ENCODE assay signal across 11 cellular contexts in genomic region chr11:113771964-113772363, GRCh38. TPM values are rescaled to one million over a fixed set of nuclear protein-coding genes. Genes with fewer than 3 reads are reported as not detected.
DNase-seq lines count a peak whose midpoint lies in the region; ATAC-seq and TF ChIP-seq lines count a peak whose summit lies in the region.
"Had no signal": no experiment of that assay in that cellular context is flagged by ENCODE, and none has a peak within 500 bp of the region (broad histone marks: within the 10 kb centered on the region; RNA-seq: fewer than 3 reads in every experiment).

No MANE protein-coding gene starts in this region.

- H3K9me3 Mint-ChIP-seq in CD4-positive, CD25-positive, alpha-beta regulatory T cell = no peaks in the 10 kb centered on the region
- H3K9me3 Mint-ChIP-seq in activated naive CD8-positive, alpha-beta T cell treated with anti-CD3 and anti-CD28 coated beads, Interleukin-2, amount 10 ng/mL, durations not matched to agents 7 days and 5 days = no peaks in the 10 kb centered on the region
- H3K9me3 Mint-ChIP-seq in naive thymus-derived CD8-positive, alpha-beta T cell = no peaks in the 10 kb centered on the region

- H3K4me3 ChIP-seq in CD4-positive, CD25-positive, alpha-beta regulatory T cell (ENCODE audit: low read depth, low read length) = peak overlapping the region; percentile 33
- H3K4me3 ChIP-seq in HUES6 (ENCODE audit: low read depth, low read length) (peak overlapping the region; percentile 98; the same call in 1 of the 2 replicates), BE2C (ENCODE audit: low read depth, low read length) (no peak overlapping the region)

- no peak for TF ChIP-seq CTCF in BE2C (IDR thresholded peaks at IDR 0.05; ENCODE audit: low read depth, low read length)

- no peak for DNase-seq in CD4-positive, CD25-positive, alpha-beta regulatory T cell
- no peak for DNase-seq in activated naive CD8-positive, alpha-beta T cell treated with anti-CD3 and anti-CD28 coated beads, Interleukin-2, amount 10 ng/mL, durations not matched to agents 7 days and 5 days
- DNase-seq in naive thymus-derived CD8-positive, alpha-beta T cell = no peak
- DNase-seq in stimulated activated CD4-positive, alpha-beta T cell treated with anti-CD3 and anti-CD28 coated beads, Interleukin-4, amount 100 ng/mL, for 1 hour = no peak
- DNase-seq in mucosa of gallbladder (ENCODE audit: low spot score) (no peak), hypothalamus (lab: John Stamatoyannopoulos, UW) (no peak), BE2C (no peak)
- DNase-seq: activated gamma-delta T cell treated with Interleukin-2 at 50 U/mL for 16 hours, NCI-H82 had no signal

- H3K36me3 ChIP-seq in CD4-positive, CD25-positive, alpha-beta regulatory T cell (ENCODE audit: control insufficient read depth, insufficient read depth, low read length) = peaks cover 16% of the 10 kb centered on the region
- H3K36me3 ChIP-seq in HUES6 (ENCODE audit: control insufficient read depth, insufficient read depth, low read length) (peaks cover 20% of the 10 kb centered on the region), BE2C (peaks cover 21% of the 10 kb centered on the region)

- peaks cover 17 to 49% (median 30%) of the 10 kb centered on the region in 4 donors for H3K4me1 Mint-ChIP-seq in CD4-positive, CD25-positive, alpha-beta regulatory T cell
- H3K4me1 Mint-ChIP-seq in activated naive CD8-positive, alpha-beta T cell treated with anti-CD3 and anti-CD28 coated beads, Interleukin-2, amount 10 ng/mL, durations not matched to agents 7 days and 5 days = peaks cover 20% of the 10 kb centered on the region
- peaks cover 19 to 44% (median 31%) of the 10 kb centered on the region in 4 donors for H3K4me1 Mint-ChIP-seq in naive thymus-derived CD8-positive, alpha-beta T cell

- no peak for ATAC-seq in CD4-positive, CD25-positive, alpha-beta regulatory T cell (ENCODE audit: low read depth in 2 of 2)
- ATAC-seq in activated naive CD8-positive, alpha-beta T cell treated with anti-CD3 and anti-CD28 coated beads, Interleukin-2, amount 10 ng/mL, durations not matched to agents 7 days and 5 days (ENCODE audit: low read depth) = no peak
- no peak for ATAC-seq in naive thymus-derived CD8-positive, alpha-beta T cell

- H3K4me1 ChIP-seq in CD4-positive, CD25-positive, alpha-beta regulatory T cell (ENCODE audit: control insufficient read depth, insufficient read depth, low read length, poor library complexity, severe bottlenecking) = peaks cover 13% of the 10 kb centered on the region
- H3K4me1 ChIP-seq in HUES6 (ENCODE audit: control insufficient read depth, insufficient read depth, low read length) (peaks cover 4% of the 10 kb centered on the region; the same call in 1 of the 2 replicates), BE2C (no peaks in the 10 kb centered on the region)

- peaks cover 12% of the 10 kb centered on the region for H3K36me3 Mint-ChIP-seq in CD4-positive, CD25-positive, alpha-beta regulatory T cell
- H3K36me3 Mint-ChIP-seq in activated naive CD8-positive, alpha-beta T cell treated with anti-CD3 and anti-CD28 coated beads, Interleukin-2, amount 10 ng/mL, durations not matched to agents 7 days and 5 days = peaks cover 12% of the 10 kb centered on the region
- H3K36me3 Mint-ChIP-seq in naive thymus-derived CD8-positive, alpha-beta T cell = peaks cover 4 to 21% (median 9%) of the 10 kb centered on the region in 3 donors

- no peak overlapping the region for H3K27ac ChIP-seq in CD4-positive, CD25-positive, alpha-beta regulatory T cell (ENCODE audit: insufficient read depth, low read length, poor library complexity, severe bottlenecking)
- no peak overlapping the region for H3K27ac ChIP-seq in HUES6 (ENCODE audit: low read depth, low read length)

- H3K9me3 ChIP-seq in CD4-positive, CD25-positive, alpha-beta regulatory T cell (ENCODE audit: control insufficient read depth in 2 of 2, low read length in 2 of 2) = no peaks in the 10 kb centered on the region
- H3K9me3 ChIP-seq in HUES6 (ENCODE audit: control insufficient read depth, insufficient read depth, low read depth, low read length) (no peaks in the 10 kb centered on the region), BE2C (no peaks in the 10 kb centered on the region)

- H3K9ac ChIP-seq in HUES6 (ENCODE audit: low read length) = peak overlapping the region; percentile 45

- peaks cover 6% of the 10 kb centered on the region for H3K27me3 ChIP-seq in CD4-positive, CD25-positive, alpha-beta regulatory T cell (ENCODE audit: control insufficient read depth, insufficient read depth, low read length)
- H3K27me3 ChIP-seq in HUES6 (ENCODE audit: control insufficient read depth, insufficient read depth, low read length) (peaks cover 8% of the 10 kb centered on the region; the same call in 1 of the 2 replicates), BE2C (no peaks in the 10 kb centered on the region)

- POLR2A ChIA-PET in activated naive CD8-positive, alpha-beta T cell treated with anti-CD3 and anti-CD28 coated beads, Interleukin-2, amount 10 ng/mL, durations not matched to agents 7 days and 5 days (lab: Charles Lee) = no interaction called here
- POLR2A ChIA-PET in naive thymus-derived CD8-positive, alpha-beta T cell (lab: Charles Lee) = no interaction called here

- peaks cover 26% of the 10 kb centered on the region for H3K27me3 Mint-ChIP-seq in CD4-positive, CD25-positive, alpha-beta regulatory T cell
- peaks cover 3% of the 10 kb centered on the region for H3K27me3 Mint-ChIP-seq in activated naive CD8-positive, alpha-beta T cell treated with anti-CD3 and anti-CD28 coated beads, Interleukin-2, amount 10 ng/mL, durations not matched to agents 7 days and 5 days
- no peaks in the 10 kb centered on the region for H3K27me3 Mint-ChIP-seq in naive thymus-derived CD8-positive, alpha-beta T cell

- H3K27ac Mint-ChIP-seq in CD4-positive, CD25-positive, alpha-beta regulatory T cell = peak overlapping the region in 1 of 3 donors; percentile 47
- H3K27ac Mint-ChIP-seq in activated naive CD8-positive, alpha-beta T cell treated with anti-CD3 and anti-CD28 coated beads, Interleukin-2, amount 10 ng/mL, durations not matched to agents 7 days and 5 days = peak overlapping the region; percentile 2
- H3K27ac Mint-ChIP-seq in naive thymus-derived CD8-positive, alpha-beta T cell = peak overlapping the region in 6 of 10 donors; percentile 15 to 60 (median 32)

- peak overlapping the region; percentile 95 to 99 (median 98) for H3K4me3 Mint-ChIP-seq in CD4-positive, CD25-positive, alpha-beta regulatory T cell
- peak overlapping the region; percentile 100 for H3K4me3 Mint-ChIP-seq in activated naive CD8-positive, alpha-beta T cell treated with anti-CD3 and anti-CD28 coated beads, Interleukin-2, amount 10 ng/mL, durations not matched to agents 7 days and 5 days
- peak overlapping the region; percentile 62 to 100 (median 98) for H3K4me3 Mint-ChIP-seq in naive thymus-derived CD8-positive, alpha-beta T cell

RNA-seq across cellular contexts. Expression of gene ZW10, which starts 1.5 kb away (rescaled TPM):
- 7.7 TPM for total RNA-seq in CD4-positive, CD25-positive, alpha-beta regulatory T cell
- 10 to 100 TPM; 15.6 to 19.6 (median 16.8) TPM for polyA plus RNA-seq in CD4-positive, CD25-positive, alpha-beta regulatory T cell
- total RNA-seq in activated naive CD8-positive, alpha-beta T cell treated with anti-CD3 and anti-CD28 coated beads, Interleukin-2, amount 10 ng/mL, durations not matched to agents 7 days and 5 days = 10 to 100 TPM; 14.6 to 16.3 TPM
- 10 to 100 TPM in 1 of 2 experiments, 1 to 10 TPM in 1; 9.8 to 11.1 TPM for total RNA-seq in naive thymus-derived CD8-positive, alpha-beta T cell
- 10 to 100 TPM; 14.7 to 16.3 (median 15.6) TPM for polyA plus RNA-seq in naive thymus-derived CD8-positive, alpha-beta T cell
- 10.3 TPM for total RNA-seq in mucosa of gallbladder
- 12.3 TPM for polyA plus RNA-seq in BE2C (2012; ENCODE audit: insufficient read depth, insufficient read length, low read depth)

RNA-seq across cellular contexts. Expression of gene CLDN25, which starts 7.6 kb away (rescaled TPM):
- total RNA-seq in CD4-positive, CD25-positive, alpha-beta regulatory T cell = not detected
- not detected for polyA plus RNA-seq in CD4-positive, CD25-positive, alpha-beta regulatory T cell
- not detected for total RNA-seq in activated naive CD8-positive, alpha-beta T cell treated with anti-CD3 and anti-CD28 coated beads, Interleukin-2, amount 10 ng/mL, durations not matched to agents 7 days and 5 days
- not detected for total RNA-seq in naive thymus-derived CD8-positive, alpha-beta T cell
- not detected for polyA plus RNA-seq in naive thymus-derived CD8-positive, alpha-beta T cell
- not detected for total RNA-seq in mucosa of gallbladder
- polyA plus RNA-seq in BE2C (2012; ENCODE audit: insufficient read depth, insufficient read length, low read depth) = not detected
- total RNA-seq: urinary bladder had no signal
- polyA plus RNA-seq: urinary bladder had no signal
